Comparison of ENCODE assay signal across 17 cellular contexts in the genomic region with DNA sequence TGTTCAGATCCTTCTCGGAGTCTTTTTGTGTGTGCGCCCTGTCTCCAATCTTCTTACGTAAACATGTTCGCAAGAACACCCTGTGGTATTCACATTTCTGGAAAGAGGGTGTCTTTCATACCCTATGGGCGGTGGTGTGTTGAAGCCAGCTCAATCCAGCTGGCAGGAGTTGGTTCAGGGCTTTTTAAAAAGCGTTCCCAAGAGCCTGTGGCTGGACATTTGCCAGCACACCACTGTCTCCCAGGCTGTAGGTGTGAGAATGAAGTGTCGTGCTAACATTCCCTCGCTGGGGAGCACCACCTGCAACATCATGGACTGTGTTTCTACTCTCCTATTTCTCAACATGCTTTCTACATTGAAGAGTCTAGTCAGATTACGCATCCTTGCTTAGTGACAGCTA. TPM values are rescaled to one million over a fixed set of nuclear protein-coding genes. Genes with fewer than 3 reads are reported as not detected.
DNase-seq lines count a peak whose midpoint lies in the region; ATAC-seq and TF ChIP-seq lines count a peak whose summit lies in the region.
"Had no signal": no experiment of that assay in that cellular context is flagged by ENCODE, and none has a peak within 500 bp of the region (broad histone marks: within the 10 kb centered on the region; RNA-seq: fewer than 3 reads in every experiment).

No MANE protein-coding gene starts in this region.

- H3K4me3 ChIP-seq in gastroesophageal sphincter, result no peak overlapping the region
- H3K4me3 ChIP-seq: BLaER1, GM12878, GM23248 had no signal

- DNase-seq in NCI-H2171 treated with DMSO at 0.1 percent for 48 hours (lab: John Stamatoyannopoulos, UW), result peak; percentile 56
- DNase-seq in NCI-H2171 (lab: John Stamatoyannopoulos, UW), result no peak
- DNase-seq in NCI-H1105 treated with DMSO at 0.1 percent for 48 hours (lab: John Stamatoyannopoulos, UW), result peak; percentile 36
- DNase-seq in anterior cingulate cortex (lab: John Stamatoyannopoulos, UW), result peak in 33 of 58 donors; percentile 6 to 72 (median 37)
- peak in 8 of 10 donors; percentile 39 to 94 (median 66) for DNase-seq in posterior cingulate gyrus
- DNase-seq in NCI-H146 (lab: John Stamatoyannopoulos, UW), result no peak
- no peak for DNase-seq in posterior vena cava (ENCODE audit: low spot score)
- DNase-seq: 8988T; AML-193; CD4-positive, CD25-positive, alpha-beta regulatory T cell; DMS53; GM23248; H7 had no signal

- H3K36me3 ChIP-seq in gastroesophageal sphincter, result no peaks in the 10 kb centered on the region
- H3K36me3 ChIP-seq: BLaER1 had no signal

- TF ChIP-seq EP300 in gastroesophageal sphincter (IDR thresholded peaks at IDR 0.05), result no peak

- TF ChIP-seq CTCF in gastroesophageal sphincter (IDR thresholded peaks at IDR 0.05), result no peak

- no peaks in the 10 kb centered on the region for H3K9me3 ChIP-seq in gastroesophageal sphincter
- H3K9me3 ChIP-seq: BLaER1 had no signal

- no peak for ATAC-seq in gastroesophageal sphincter
- ATAC-seq: GM12878 had no signal

- H3K27ac ChIP-seq in gastroesophageal sphincter, result no peak overlapping the region
- H3K27ac ChIP-seq: BLaER1, GM23248 had no signal

- 81% methylated on average over 5 of the region's 9 CpGs; no CpG with 5 or more reads in 1 of the 2 donors for WGBS in gastroesophageal sphincter (ENCODE audit: low coverage in 1 of 2), 2 donors

- intact Hi-C loops in posterior cingulate gyrus (cut with DNase I), result no loop called here
- intact Hi-C loops in posterior vena cava (cut with DNase I), result no loop called here

- peaks cover 0 to 8% (median 0%) of the 10 kb centered on the region in 3 donors for H3K4me1 ChIP-seq in gastroesophageal sphincter
- H3K4me1 ChIP-seq: BLaER1 had no signal

- H3K27me3 ChIP-seq in gastroesophageal sphincter, result no peaks in the 10 kb centered on the region
- H3K27me3 ChIP-seq: BLaER1 had no signal

- no peak for TF ChIP-seq POLR2A in gastroesophageal sphincter (IDR thresholded peaks at IDR 0.05)

RNA-seq across cellular contexts. Expression of gene S1PR3, which starts 51.7 kb away (rescaled TPM):
- 100 to 1,000 TPM in 1 of 2 donors, 10 to 100 TPM in 1; 90.5 to 208 TPM for total RNA-seq in posterior vena cava
- 100 to 1,000 TPM in 3 of 4 donors, 10 to 100 TPM in 1; 77.9 to 351 (median 167) TPM for total RNA-seq in gastroesophageal sphincter
- total RNA-seq: CD4-positive, CD25-positive, alpha-beta regulatory T cell; G401 had no signal

Comparison
In these comparisons a context has a peak if more than half of its experiments do, and no peak if none do; other contexts are left out.
1. DNase-seq: peak in NCI-H2171 treated with DMSO at 0.1 percent for 48 hours (single experiment), NCI-H1105 treated with DMSO at 0.1 percent for 48 hours (single experiment), anterior cingulate cortex (33 of 58) and posterior cingulate gyrus (8 of 10); none in NCI-H2171 (single experiment), NCI-H146 (single experiment) and posterior vena cava (single experiment).